32 cellular contexts compared by ENCODE assay signal in genomic region chr15:59887211-59887610, GRCh38.
"Had no signal": no experiment of that assay in that cellular context is flagged by ENCODE, and none has a peak within 500 bp of the region (broad histone marks: within the 10 kb centered on the region; RNA-seq: fewer than 3 reads in every experiment).

No MANE protein-coding gene starts in this region.

- H3K9me3 Mint-ChIP-seq: activated CD4-positive, alpha-beta T cell treated with anti-CD3 and anti-CD28 coated beads, Interleukin-2, amount 10 ng/mL, durations not matched to agents 7 days and 5 days; activated naive CD8-positive, alpha-beta T cell treated with anti-CD3 and anti-CD28 coated beads, Interleukin-2, amount 50 U/mL, for 24 hours; activated T-cell treated with anti-CD3 and anti-CD28 coated beads, Interleukin-2, amount 50 U/mL, for 24 hours; T-helper 2 cell treated with Interferon-gamma antibody and Interleukin-4, amounts not matched to agents 5 μg/mL and 100 μg/mL, for 36 hours; WTC11 had no signal

- H3K4me3 ChIP-seq: MG63, SJSA1 had no signal

- H3K27ac Mint-ChIP-seq: activated CD4-positive, alpha-beta T cell treated with anti-CD3 and anti-CD28 coated beads for 36 hours; activated CD4-positive, alpha-beta T cell treated with anti-CD3 and anti-CD28 coated beads, Interleukin-2, amount 10 ng/mL, durations not matched to agents 7 days and 5 days; activated CD8-positive, alpha-beta T cell treated with anti-CD3 and anti-CD28 coated beads, Interleukin-2, amount 10 ng/mL, durations not matched to agents 7 days and 5 days; activated naive CD4-positive, alpha-beta T cell treated with anti-CD3 and anti-CD28 coated beads, Interleukin-2, amount 10 ng/mL, durations not matched to agents 7 days and 5 days; activated naive CD8-positive, alpha-beta T cell; activated naive CD8-positive, alpha-beta T cell treated with anti-CD3 and anti-CD28 coated beads, Interleukin-2, amount 50 U/mL, for 24 hours; activated T-cell treated with anti-CD3 and anti-CD28 coated beads, Interleukin-2, amount 50 U/mL, for 24 hours; T-helper 1 cell treated with Interleukin-12 subunit alpha and Interleukin-12 subunit beta and Interleukin-4 antibody, amounts not matched to agents 30 μg/mL and 1 μg/mL, for 36 hours; T-helper 2 cell treated with Interferon-gamma antibody and Interleukin-4, amounts not matched to agents 5 μg/mL and 100 μg/mL, for 36 hours; WTC11 had no signal

- H3K4me1 Mint-ChIP-seq: activated CD4-positive, alpha-beta T cell treated with anti-CD3 and anti-CD28 coated beads, Interleukin-2, amount 10 ng/mL, durations not matched to agents 7 days and 5 days; activated naive CD4-positive, alpha-beta T cell treated with anti-CD3 and anti-CD28 coated beads, Interleukin-2, amount 10 ng/mL, durations not matched to agents 7 days and 5 days; activated naive CD8-positive, alpha-beta T cell treated with anti-CD3 and anti-CD28 coated beads, Interleukin-2, amount 50 U/mL, for 24 hours had no signal

- H3K36me3 Mint-ChIP-seq: activated naive CD4-positive, alpha-beta T cell treated with anti-CD3 and anti-CD28 coated beads, Interleukin-2, amount 10 ng/mL, durations not matched to agents 7 days and 5 days; brain; WTC11 had no signal

- H3K4me3 Mint-ChIP-seq: activated CD4-positive, alpha-beta T cell treated with anti-CD3 and anti-CD28 coated beads for 36 hours; activated CD4-positive, alpha-beta T cell treated with anti-CD3 and anti-CD28 coated beads, Interleukin-2, amount 10 ng/mL, durations not matched to agents 7 days and 5 days; activated CD8-positive, alpha-beta T cell treated with anti-CD3 and anti-CD28 coated beads, Interleukin-2, amount 10 ng/mL, durations not matched to agents 7 days and 5 days; activated naive CD4-positive, alpha-beta T cell treated with anti-CD3 and anti-CD28 coated beads, Interleukin-2, amount 10 ng/mL, durations not matched to agents 7 days and 5 days; activated naive CD8-positive, alpha-beta T cell; activated naive CD8-positive, alpha-beta T cell treated with anti-CD3 and anti-CD28 coated beads, Interleukin-2, amount 50 U/mL, for 24 hours; activated T-cell treated with anti-CD3 and anti-CD28 coated beads, Interleukin-2, amount 50 U/mL, for 24 hours; T-helper 1 cell treated with Interleukin-12 subunit alpha and Interleukin-12 subunit beta and Interleukin-4 antibody, amounts not matched to agents 30 μg/mL and 1 μg/mL, for 36 hours; T-helper 2 cell treated with Interferon-gamma antibody and Interleukin-4, amounts not matched to agents 5 μg/mL and 100 μg/mL, for 36 hours; WTC11 had no signal

- H3K27me3 Mint-ChIP-seq: activated naive CD8-positive, alpha-beta T cell had no signal

- H3K36me3 ChIP-seq: MG63, SJSA1 had no signal

- ATAC-seq: activated CD4-positive, alpha-beta T cell treated with anti-CD3 and anti-CD28 coated beads for 36 hours; activated CD4-positive, CD25-positive, alpha-beta regulatory T cell treated with anti-CD3 and anti-CD28 coated beads, Interleukin-2, amount 50 U/mL, for 24 hours; activated CD8-positive, alpha-beta T cell treated with anti-CD3 and anti-CD28 coated beads, Interleukin-2, amount 10 ng/mL, durations not matched to agents 7 days and 5 days; activated naive CD8-positive, alpha-beta T cell treated with anti-CD3 and anti-CD28 coated beads, Interleukin-2, amount 50 U/mL, for 24 hours; Panc1 had no signal

- DNase-seq: activated CD4-positive, alpha-beta T cell treated with anti-CD3 and anti-CD28 coated beads for 36 hours; activated CD4-positive, alpha-beta T cell treated with anti-CD3 and anti-CD28 coated beads, Interleukin-2, amount 10 ng/mL, durations not matched to agents 7 days and 5 days; activated CD4-positive, alpha-beta T cell treated with anti-CD3 and anti-CD28 coated beads, Interleukin-2, amount 50 U/mL, for 48 hours; activated CD8-positive, alpha-beta T cell treated with anti-CD3 and anti-CD28 coated beads, Interleukin-2, amount 10 ng/mL, durations not matched to agents 7 days and 5 days; activated gamma-delta T cell treated with Interleukin-2 at 50 U/mL for 16 hours; activated naive CD4-positive, alpha-beta T cell treated with anti-CD3 and anti-CD28 coated beads, Interleukin-2, amount 10 ng/mL, durations not matched to agents 7 days and 5 days; activated naive CD8-positive, alpha-beta T cell treated with anti-CD3 and anti-CD28 coated beads, Interleukin-2, amount 50 U/mL, for 24 hours; activated T-cell treated with anti-CD3 and anti-CD28 coated beads, Interleukin-2, amount 50 U/mL, for 24 hours; central memory CD4-positive, alpha-beta T cell; Karpas-422; KBM-7; MG63; NCI-H1048; NCI-H1105 treated with DMSO at 0.1 percent for 48 hours; NCI-H1436; NCI-H1694; NCI-H1930; NCI-H226; NCI-H446 treated with DMSO at 0.1 percent for 48 hours; NCI-H526; NCI-H748 treated with DMSO at 0.1 percent for 48 hours; SHP77 treated with DMSO at 0.1 percent for 48 hours; SK-N-SH had no signal

- FAIRE-seq: TTC549 had no signal

- H3K27me3 ChIP-seq: SJSA1 had no signal
